Comparison of ENCODE assay signal across 10 cellular contexts in genomic region chr1:32759997-32760623, GRCh38. TPM values are rescaled to one million over a fixed set of nuclear protein-coding genes. Genes with fewer than 3 reads are reported as not detected.
DNase-seq lines count a peak whose midpoint lies in the region; ATAC-seq and TF ChIP-seq lines count a peak whose summit lies in the region.
"Had no signal": no experiment of that assay in that cellular context is flagged by ENCODE, and none has a peak within 500 bp of the region (broad histone marks: within the 10 kb centered on the region; RNA-seq: fewer than 3 reads in every experiment).

No MANE protein-coding gene starts in this region.

- H3K9me3 ChIP-seq in HCT116 (ENCODE audit: control insufficient read depth in 1 of 2, insufficient read depth in 1 of 2, low read depth in 1 of 2, low read length in 2 of 2): no peaks in the 10 kb centered on the region
- no peaks in the 10 kb centered on the region for H3K9me3 ChIP-seq in SK-N-SH
- H3K9me3 ChIP-seq in iPS-15b (ENCODE audit: control insufficient read depth, insufficient read depth, low read length): no peaks in the 10 kb centered on the region
- H3K9me3 ChIP-seq in sigmoid colon: no peaks in the 10 kb centered on the region

- no peaks in the 10 kb centered on the region for H3K27me3 ChIP-seq in HCT116 (ENCODE audit: insufficient read depth, low read length)
- H3K27me3 ChIP-seq in SK-N-SH (ENCODE audit: insufficient read depth): no peaks in the 10 kb centered on the region
- H3K27me3 ChIP-seq in iPS-15b (ENCODE audit: control insufficient read depth, insufficient read depth, low read length): no peaks in the 10 kb centered on the region
- no peaks in the 10 kb centered on the region for H3K27me3 ChIP-seq in sigmoid colon

- peaks cover 81 to 99% of the 10 kb centered on the region in 2 experiments for H3K4me1 ChIP-seq in HCT116 (ENCODE audit: control insufficient read depth in 1 of 2, insufficient read depth in 2 of 2, low read length in 2 of 2)
- peaks cover 19 to 32% of the 10 kb centered on the region in 2 experiments; a peak in 3 of 4 replicates for H3K4me1 ChIP-seq in SK-N-SH (ENCODE audit: control insufficient read depth in 1 of 2, insufficient read depth in 2 of 2, low read depth in 1 of 2, low read length in 1 of 2)
- H3K4me1 ChIP-seq in iPS-15b (ENCODE audit: control insufficient read depth, insufficient read depth, low read length): peaks cover 51% of the 10 kb centered on the region
- peaks cover 0 to 43% (median 25%) of the 10 kb centered on the region in 4 donors for H3K4me1 ChIP-seq in sigmoid colon

- TF ChIP-seq RAD21 in HCT116 (IDR thresholded peaks at IDR 0.05; ENCODE audit: low read depth) (no peak), SK-N-SH (IDR thresholded peaks at IDR 0.05; ENCODE audit: low read length) (no peak)

- H3K4me2 ChIP-seq in HCT116 (ENCODE audit: low read length) (peak overlapping the region; percentile 90), SK-N-SH (no peak overlapping the region)

- TF ChIP-seq POLR2A in HCT116 (IDR thresholded peaks at IDR 0.05; ENCODE audit: borderline replicate concordance, extremely low read depth, insufficient read depth, insufficient read length) (peak; percentile 46), sigmoid colon (IDR thresholded peaks at IDR 0.05) (no peak)

- H3K79me2 ChIP-seq in HCT116 (ENCODE audit: insufficient read depth, low read length) (peaks cover 73% of the 10 kb centered on the region), SK-N-SH (ENCODE audit: insufficient read depth) (0 out of 2 replicates have a peak, but pooled peaks cover 3% of the 10 kb centered on the region)

- H3K9me2 ChIP-seq in HCT116 (ENCODE audit: insufficient read depth) (no peaks in the 10 kb centered on the region), SK-N-SH (no peaks in the 10 kb centered on the region)

- TSS peak; percentile 37 for BruUV-seq in HCT116 (replicated peaks; lab: Mats Ljungman, UMichigan)

- H3K36me3 ChIP-seq in HCT116 (ENCODE audit: control insufficient read depth in 1 of 2, insufficient read depth in 2 of 2, low read length in 2 of 2) (peaks cover 0 to 4% of the 10 kb centered on the region in 2 experiments; a peak in 1 of 4 replicates), SK-N-SH (replicated peaks in 1 of 2; ENCODE audit: control insufficient read depth in 1 of 2, insufficient read depth in 2 of 2, low read length in 1 of 2) (no peaks in the 10 kb centered on the region), iPS-15b (ENCODE audit: control insufficient read depth, insufficient read depth, low read length) (no peaks in the 10 kb centered on the region), sigmoid colon (no peaks in the 10 kb centered on the region)

- H3K4me3 ChIP-seq in HCT116 (replicated peaks in 1 of 2; ENCODE audit: low read depth in 1 of 2, low read length in 2 of 2) (peak overlapping the region; percentile 48 to 55), SK-N-SH (ENCODE audit: low read depth in 2 of 2, low read length in 1 of 2) (no peak overlapping the region), iPS-15b (ENCODE audit: low read depth, low read length) (peak overlapping the region; percentile 39), sigmoid colon (no peak overlapping the region)

- H3K27ac ChIP-seq in HCT116 (ENCODE audit: low read depth, low read length): peak overlapping the region; percentile 98
- H3K27ac ChIP-seq in SK-N-SH (ENCODE audit: low read depth in 2 of 2, low read length in 1 of 2): no peak overlapping the region
- peak overlapping the region in 3 of 4 donors; percentile 18 to 80 (median 39) for H3K27ac ChIP-seq in sigmoid colon

- H3F3A ChIP-seq in SK-N-SH (replicated peaks; ENCODE audit: insufficient read depth): peaks cover 16% of the 10 kb centered on the region

- RAD21 ChIA-PET in HCT116 (lab: Charles Lee; ENCODE audit: low non-redundant PET in 1 of 2, low total read pairs in 2 of 2, uncharacterized antibody in 2 of 2, unreplicated experiment in 2 of 2): no interaction called here

- TF ChIP-seq EP300 in SK-N-SH (IDR thresholded peaks at IDR 0.05; ENCODE audit: borderline replicate concordance in 1 of 2, low read depth in 1 of 2, low read length in 1 of 2): no peak
- TF ChIP-seq EP300 in sigmoid colon (IDR thresholded peaks at IDR 0.05): no peak

- CTCF ChIA-PET in HCT116 (lab: Charles Lee) (interaction anchor here (0.9 to 2.6 kb wide), 3 partner anchors 13 to 48 kb away, joined by 4 to 20 read pairs (median 11); no protein-coding TSS in a partner anchor), SK-N-SH (lab: Yijun Ruan, JAX) (interaction anchor here (2.7 to 6.6 kb wide), 2 partner anchors 13 to 48 kb away, joined by 13 to 56 read pairs; no protein-coding TSS in a partner anchor)

- no peak overlapping the region for H2AFZ ChIP-seq in HCT116 (ENCODE audit: low read depth, low read length, poor library complexity, severe bottlenecking)
- no peak overlapping the region for H2AFZ ChIP-seq in SK-N-SH (ENCODE audit: low read depth)

- ATAC-seq in HCT116 (peak; percentile 81), GM21737 (IDR thresholded peaks at IDR 0.05; ENCODE audit: unreplicated experiment) (no peak)

- H4K20me1 ChIP-seq in HCT116 (ENCODE audit: insufficient read depth): no peaks in the 10 kb centered on the region
- H4K20me1 ChIP-seq in SK-N-SH (ENCODE audit: insufficient read depth): no peaks in the 10 kb centered on the region

- POLR2A ChIA-PET in HCT116 (lab: Charles Lee): interaction anchor here (1.1 to 2.7 kb wide), 2 partner anchors 13 to 44 kb away, joined by 4 to 11 read pairs; no protein-coding TSS in a partner anchor
- POLR2A ChIA-PET in SK-N-SH (lab: Yijun Ruan, JAX): interaction anchor here (2.0 kb wide), 1 partner anchor 15 kb away, joined by 7 read pairs; no protein-coding TSS in a partner anchor

- intact Hi-C loops in HCT116 (cut with micrococcal nuclease) (loop anchor here (5.0 kb wide), 2 partner anchors 43 to 108 kb away; partner anchors contain the start of genes RBBP4 and ZBTB8OS), sigmoid colon (cut with DNase I) (no loop called here)

- H3K9ac ChIP-seq in HCT116 (ENCODE audit: low read length) (peak overlapping the region; percentile 76), SK-N-SH (no peak overlapping the region), iPS-15b (ENCODE audit: low read depth, low read length) (peak overlapping the region; percentile 82)

- DNase-seq in HCT116 (ENCODE audit: low read depth, low spot score) (peak; percentile 94), SK-N-SH (no peak), sigmoid colon (no peak), NCI-H748 (lab: John Stamatoyannopoulos, UW; ENCODE audit: unreplicated experiment) (no peak), KG1 (lab: John Stamatoyannopoulos, UW) (no peak), activated gamma-delta T cell (lab: John Stamatoyannopoulos, UW) (no peak)
- DNase-seq: hippocampal formation had no signal

- TF ChIP-seq CTCF in HCT116 (IDR thresholded peaks at IDR 0.05 in 2 of 3, conservative IDR thresholded peaks at IDR 0.05 in 1 of 3; ENCODE audit: borderline replicate concordance in 1 of 3, insufficient read depth in 1 of 3, low read depth in 2 of 3, low read length in 2 of 3) (no peak), SK-N-SH (IDR thresholded peaks at IDR 0.05) (no peak), sigmoid colon (IDR thresholded peaks at IDR 0.05) (no peak)

- WGBS in SK-N-SH (ENCODE audit: low lambda C conversion rate): 97% methylated on average over 3 of the region's 14 CpGs
- WGBS in sigmoid colon, 2 donors: 13 to 65% methylated on average over 14 of the region's 14 CpGs

TF ChIP-seq in HCT116, 20 proteins besides CTCF, POLR2A, EP300 and RAD21 (continues in another document):
- TF ChIP-seq SRF (IDR thresholded peaks at IDR 0.05; ENCODE audit: low read depth): no peak
- no peak for TF ChIP-seq EZH2phosphoT487 (IDR thresholded peaks at IDR 0.05; ENCODE audit: borderline replicate concordance)

TF ChIP-seq in SK-N-SH, 30 proteins besides CTCF, POLR2A, EP300 and RAD21:
- TF ChIP-seq FOSL2 (IDR thresholded peaks at IDR 0.05; ENCODE audit: borderline replicate concordance, low read depth) (no peak), NFIC (IDR thresholded peaks at IDR 0.05; ENCODE audit: borderline replicate concordance) (0 out of 2 replicates have a peak, but pooled peaks have one; percentile 5)
TF ChIP-seq in SK-N-SH: peak in this region for 1.

RNA-seq across cellular contexts. Expression of gene YARS1, which starts 57.0 kb away (rescaled TPM):
- total RNA-seq in HCT116 (2021; ENCODE audit: unreplicated experiment): 244 TPM
- 180 and 210 TPM in 2 replicates for polyA plus RNA-seq in HCT116 (2012)
- 31.9 and 46.3 TPM in 2 replicates for polyA plus RNA-seq in SK-N-SH (2012; rRNA removed)
- polyA plus RNA-seq in SK-N-SH (2012; cell fraction: cytosol; rRNA removed): 41.7 and 41.8 TPM in 2 replicates
- polyA plus RNA-seq in SK-N-SH (2012; cell fraction: nucleus; rRNA removed): 65.5 and 101 TPM in 2 replicates
- total RNA-seq in sigmoid colon: 10 to 100 TPM; 29.6 to 46.8 (median 37.6) TPM
- polyA plus RNA-seq in sigmoid colon: 10 to 100 TPM; 28.7 to 65.2 (median 33.6) TPM

RNA-seq across cellular contexts. Expression of gene S100PBP, which starts 57.3 kb away (rescaled TPM):
- total RNA-seq in HCT116 (2021; ENCODE audit: unreplicated experiment) (38.2 TPM), sigmoid colon (10 to 100 TPM; 25.2 to 50.7 (median 28.9) TPM)
- polyA plus RNA-seq in HCT116 (2012): 8.9 and 15.8 TPM in 2 replicates
- polyA plus RNA-seq in SK-N-SH (2012; rRNA removed) (13.2 and 19.2 TPM in 2 replicates), sigmoid colon (10 to 100 TPM in 2 of 3 donors, 1 to 10 TPM in 1; 3.2 to 12.7 (median 10.2) TPM)
- 16.3 and 16.6 TPM in 2 replicates for polyA plus RNA-seq in SK-N-SH (2012; cell fraction: cytosol; rRNA removed)
- polyA plus RNA-seq in SK-N-SH (2012; cell fraction: nucleus; rRNA removed): 23.7 and 53.3 TPM in 2 replicates

RNA-seq across cellular contexts. Expression of gene SYNC, which starts 57.5 kb away (rescaled TPM):
- total RNA-seq in HCT116 (2021; ENCODE audit: unreplicated experiment) (1.3 TPM), sigmoid colon (10 to 100 TPM; 22.5 to 87.5 (median 33.8) TPM)
- polyA plus RNA-seq in HCT116 (2012): 0.87 and 1.5 TPM in 2 replicates
- polyA plus RNA-seq in SK-N-SH (2012; rRNA removed) (25.6 and 32.0 TPM in 2 replicates), sigmoid colon (10 to 100 TPM in 1 of 3 donors, 1 to 10 TPM in 2; 6.9 to 12.7 (median 9.6) TPM)
- polyA plus RNA-seq in SK-N-SH (2012; cell fraction: cytosol; rRNA removed): 40.4 and 45.3 TPM in 2 replicates
- polyA plus RNA-seq in SK-N-SH (2012; cell fraction: nucleus; rRNA removed): 26.0 and 30.2 TPM in 2 replicates
- total RNA-seq: activated CD8-positive, alpha-beta memory T cell treated with anti-CD3 and anti-CD28 coated beads for 36 hours had no signal

Comparison
In these comparisons a context has a peak if more than half of its experiments do, and no peak if none do; other contexts are left out.
1. H3K27ac ChIP-seq: peak in HCT116 (single experiment) and sigmoid colon (3 of 4); none in SK-N-SH (0 of 2).
2. H3K4me3 ChIP-seq: peak in HCT116 (2 of 2) and iPS-15b (single experiment); none in SK-N-SH (0 of 2) and sigmoid colon (0 of 4).
3. RNA of gene SYNC, which starts 57.5 kb away (total RNA-seq): 22.5 to 87.5 TPM in sigmoid colon; 1.3 TPM in HCT116 (single experiment); every median in the first group is over 10 times any median in the second.
4. Of the 11 proteins assayed by ChIP-seq in both SK-N-SH and HCT116: peak only in SK-N-SH: none; only in HCT116: POLR2AphosphoS5, YY1 and ZBTB33; in both: none; in neither: 8.